24 cellular contexts compared by ENCODE assay signal in genomic region chr2:122753341-122753740, GRCh38.
"Had no signal": no experiment of that assay in that cellular context is flagged by ENCODE, and none has a peak within 500 bp of the region (broad histone marks: within the 10 kb centered on the region; RNA-seq: fewer than 3 reads in every experiment).

No MANE protein-coding gene starts in this region.

- H3K27me3 ChIP-seq: adrenal gland, SJSA1 had no signal

- DNase-seq: activated CD4-positive, alpha-beta T cell treated with anti-CD3 and anti-CD28 coated beads for 48 hours; activated CD4-positive, alpha-beta T cell treated with anti-CD3 and anti-CD28 coated beads, Interleukin-2, amount 50 U/mL, for 4 hours; activated CD4-positive, CD25-positive, alpha-beta regulatory T cell treated with anti-CD3 and anti-CD28 coated beads, Interleukin-2, amount 50 U/mL, for 72 hours; activated CD8-positive, alpha-beta memory T cell treated with anti-CD3 and anti-CD28 coated beads, Interleukin-2, amount 50 U/mL, for 48 hours; activated CD8-positive, alpha-beta T cell treated with anti-CD3 and anti-CD28 coated beads, Interleukin-2, amount 10 ng/mL, durations not matched to agents 7 days and 5 days; activated naive CD4-positive, alpha-beta T cell treated with anti-CD3 and anti-CD28 coated beads, Interleukin-2, amount 50 U/mL, for 16 hours; activated naive CD8-positive, alpha-beta T cell treated with anti-CD3 and anti-CD28 coated beads, Interleukin-2, amount 10 ng/mL, durations not matched to agents 7 days and 5 days; activated T-cell treated with anti-CD3 and anti-CD28 coated beads, Interleukin-2, amount 50 U/mL, for 1 hour; adrenal gland; cerebellar nuclear complex; KG1; NCI-H1092; NCI-H1417; NCI-H1930; NCI-H2171 treated with DMSO at 0.1 percent for 48 hours; NCI-H226; NCI-H526; NCI-H774; PC-3; SHP77; T-helper 1 cell had no signal

- ATAC-seq: activated CD8-positive, alpha-beta T cell treated with anti-CD3 and anti-CD28 coated beads, Interleukin-2, amount 10 ng/mL, durations not matched to agents 7 days and 5 days; PC-3; WTC11 had no signal

- H3K4me1 ChIP-seq: adrenal gland, SJSA1 had no signal

- H3K4me3 ChIP-seq: adrenal gland, SJSA1 had no signal

- H3K9me3 ChIP-seq: adrenal gland, SJSA1 had no signal

- H3K27ac ChIP-seq: adrenal gland, SJSA1 had no signal

- FAIRE-seq: RCC 7860 had no signal

- H3K36me3 ChIP-seq: adrenal gland, SJSA1 had no signal
